1 cellular context compared by ENCODE assay signal in genomic region chr9:128214571-128215490, GRCh38.
TF ChIP-seq lines count a peak whose summit lies in the region.

No MANE protein-coding gene starts in this region.

TF ChIP-seq in K562, 482 proteins besides CTCF, POLR2A, EP300 and RAD21 (continues in another document):
- TF ChIP-seq NR0B1 (IDR thresholded peaks at IDR 0.05; ENCODE audit: partially characterized antibody) (no peak), ZC3H11A (IDR thresholded peaks at IDR 0.05; ENCODE audit: low read depth, low read length) (no peak), SNIP1 (IDR thresholded peaks at IDR 0.05; ENCODE audit: low read depth) (no peak), MITF (IDR thresholded peaks at IDR 0.05) (no peak), JUND (IDR thresholded peaks at IDR 0.05; ENCODE audit: borderline replicate concordance, low read depth, low read length) (no peak), JUND (tag; IDR thresholded peaks at IDR 0.05; ENCODE audit: borderline replicate concordance, low read depth, low read length) (no peak), ATF3 (IDR thresholded peaks at IDR 0.05) (no peak), ATF3 (CRISPR knock-in tag; conservative IDR thresholded peaks at IDR 0.05) (0 out of 2 replicates have a peak, but pooled peaks have one; percentile 35), KAT7 (CRISPR knock-in tag; IDR thresholded peaks at IDR 0.05; ENCODE audit: borderline replicate concordance) (no peak), HNRNPLL (IDR thresholded peaks at IDR 0.05; ENCODE audit: low read depth, low read length, poor library complexity, severe bottlenecking) (peak; percentile 20), SMAD1 (IDR thresholded peaks at IDR 0.05; ENCODE audit: low read depth, low read length, partially characterized antibody) (no peak), TCF7 (IDR thresholded peaks at IDR 0.05; ENCODE audit: borderline replicate concordance) (no peak), MEIS2 (IDR thresholded peaks at IDR 0.05; ENCODE audit: partially characterized antibody) (no peak), ZNF780A (CRISPR knock-in tag; IDR thresholded peaks at IDR 0.05) (no peak), ETV1 (tag; conservative IDR thresholded peaks at IDR 0.05; ENCODE audit: low read depth) (peak; percentile 19; the same call in 1 of the 2 replicates), ZFX (CRISPR knock-in tag; IDR thresholded peaks at IDR 0.05) (no peak), ZNF316 (IDR thresholded peaks at IDR 0.05) (peak; percentile 68), MED1 (CRISPR knock-in tag; IDR thresholded peaks at IDR 0.05; ENCODE audit: borderline replicate concordance) (no peak), NR2C1 (IDR thresholded peaks at IDR 0.05) (no peak), NR2C1 (tag; IDR thresholded peaks at IDR 0.05) (no peak), TCF3 (CRISPR knock-in tag; IDR thresholded peaks at IDR 0.05) (no peak), ZNF764 (CRISPR knock-in tag; IDR thresholded peaks at IDR 0.05; ENCODE audit: low read depth) (no peak), ESRRB (CRISPR knock-in tag; IDR thresholded peaks at IDR 0.05; ENCODE audit: borderline replicate concordance) (no peak), NFE2L1 (tag; IDR thresholded peaks at IDR 0.05; ENCODE audit: borderline replicate concordance, low read depth) (no peak), EWSR1 (IDR thresholded peaks at IDR 0.05; ENCODE audit: borderline replicate concordance, low read depth, partially characterized antibody) (no peak), ZZZ3 (IDR thresholded peaks at IDR 0.05) (no peak), ZBTB2 (IDR thresholded peaks at IDR 0.05) (0 out of 2 replicates have a peak, but pooled peaks have one; percentile 10), NFXL1 (CRISPR knock-in tag; IDR thresholded peaks at IDR 0.05) (no peak), EP400 (IDR thresholded peaks at IDR 0.05) (no peak), ZNF766 (CRISPR knock-in tag; conservative IDR thresholded peaks at IDR 0.05) (no peak), ZNF24 (IDR thresholded peaks at IDR 0.05) (no peak), TCF15 (CRISPR knock-in tag; IDR thresholded peaks at IDR 0.05) (peak; percentile 17; the same call in 1 of the 2 replicates), STAG1 (CRISPR knock-in tag; IDR thresholded peaks at IDR 0.05; ENCODE audit: borderline replicate concordance) (no peak), ZNF586 (CRISPR knock-in tag; conservative IDR thresholded peaks at IDR 0.05) (no peak), HDAC3 (IDR thresholded peaks at IDR 0.05; ENCODE audit: borderline replicate concordance, partially characterized antibody) (no peak), UBTF (IDR thresholded peaks at IDR 0.05; ENCODE audit: borderline replicate concordance in 1 of 2, low read depth in 2 of 2, low read length in 2 of 2) (no peak), ZKSCAN1 (IDR thresholded peaks at IDR 0.05; ENCODE audit: low read depth, low read length) (peak; percentile 99), ZNF318 (IDR thresholded peaks at IDR 0.05; ENCODE audit: borderline replicate concordance in 1 of 2, low read depth in 1 of 2) (no peak), MAFG (tag; conservative IDR thresholded peaks at IDR 0.05) (peak; percentile 68), ZNF695 (CRISPR knock-in tag; IDR thresholded peaks at IDR 0.05) (no peak), E2F1 (CRISPR knock-in tag; IDR thresholded peaks at IDR 0.05) (no peak), ZNF584 (CRISPR knock-in tag; IDR thresholded peaks at IDR 0.05; ENCODE audit: low read depth) (no peak), MAFF (IDR thresholded peaks at IDR 0.05; ENCODE audit: low read length) (peak; percentile 54), MTA2 (IDR thresholded peaks at IDR 0.05; ENCODE audit: low read depth) (no peak), ZNF12 (CRISPR knock-in tag; IDR thresholded peaks at IDR 0.05) (no peak), ELK3 (CRISPR knock-in tag; IDR thresholded peaks at IDR 0.05) (no peak)
